In the genomic region with DNA sequence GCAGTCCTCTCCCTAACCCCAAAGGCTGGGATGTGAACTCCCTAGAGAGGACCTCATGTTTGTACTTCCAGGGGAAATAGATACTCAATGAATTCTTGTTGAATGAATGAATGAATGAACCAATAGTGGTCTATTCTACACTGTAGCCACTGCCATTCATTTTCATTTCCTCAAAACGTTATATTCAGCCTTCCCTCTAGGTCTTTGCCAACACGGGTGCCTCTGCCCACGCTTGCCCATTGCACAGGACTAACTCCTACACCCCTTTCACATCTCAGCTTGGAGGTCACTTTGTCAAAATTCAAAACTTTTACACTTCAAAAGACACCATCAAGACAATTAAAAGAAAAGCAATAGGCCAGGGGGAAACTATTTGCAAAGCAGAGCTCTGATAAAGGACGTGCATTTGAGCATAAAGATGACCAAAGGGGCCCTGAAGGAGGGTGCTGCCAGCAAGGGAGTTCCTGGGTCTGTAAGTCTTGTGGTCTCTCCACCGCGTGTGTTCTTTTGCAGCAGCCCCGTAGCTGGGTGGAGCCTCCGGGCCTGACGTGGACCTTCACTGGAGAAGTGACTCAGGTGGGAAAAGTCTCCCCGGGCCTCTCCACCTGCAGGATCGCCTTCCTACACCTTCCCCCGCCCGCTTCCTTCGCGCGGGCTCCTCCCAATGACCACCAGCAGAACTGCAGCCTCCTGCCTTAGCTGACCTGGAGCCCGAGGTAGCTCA, we compare ENCODE assay signal across 9 cellular contexts. TPM values are rescaled to one million over a fixed set of nuclear protein-coding genes. Genes with fewer than 3 reads are reported as not detected.
DNase-seq lines count a peak whose midpoint lies in the region; TF ChIP-seq lines count a peak whose summit lies in the region.
"Had no signal": no experiment of that assay in that cellular context is flagged by ENCODE, and none has a peak within 500 bp of the region (broad histone marks: within the 10 kb centered on the region; RNA-seq: fewer than 3 reads in every experiment).

No MANE protein-coding gene starts in this region.

- no peak for TF ChIP-seq POLR2A in spleen (IDR thresholded peaks at IDR 0.05)

- no peak overlapping the region for H3K27ac ChIP-seq in HEK293 (ENCODE audit: extremely low read depth, low read depth, low read length)
- no peak overlapping the region for H3K27ac ChIP-seq in spleen
- H3K27ac ChIP-seq: BLaER1 had no signal

- intact Hi-C loops in spleen (cut with DNase I; ENCODE audit: low total_unique reads), result no loop called here

- POLR2A ChIA-PET in HEK293 (lab: Yijun Ruan, JAX), result interaction anchor here (0.5 kb wide), 1 partner anchor 98 kb away, joined by 4 read pairs; no protein-coding TSS in a partner anchor

- CTCF ChIA-PET in HEK293 (lab: Yijun Ruan, JAX), result interaction anchor here (0.7 to 3.9 kb wide), 23 partner anchors 9 to 246 kb away, joined by 3 to 24 read pairs (median 4); a partner anchor contains a TSS

- TF ChIP-seq CTCF in HEK293 (tag by site-specific recombination; IDR thresholded peaks at IDR 0.05) (peak; percentile 55; the same call in 1 of the 2 replicates), spleen (IDR thresholded peaks at IDR 0.05 in 8 of 11, conservative IDR thresholded peaks at IDR 0.05 in 3 of 11) (peak in 8 of 11 experiments; percentile 6 to 52 (median 38))

- H3K36me3 ChIP-seq in HEK293 (ENCODE audit: control insufficient read depth in 2 of 2, insufficient read depth in 1 of 2, low read length in 2 of 2) (no peaks in the 10 kb centered on the region), spleen (no peaks in the 10 kb centered on the region)

- H3K9me3 ChIP-seq in HEK293 (ENCODE audit: control insufficient read depth, insufficient read depth, low read depth, low read length), result no peaks in the 10 kb centered on the region
- H3K9me3 ChIP-seq in spleen, result no peaks in the 10 kb centered on the region
- H3K9me3 ChIP-seq: BLaER1 had no signal

- no peaks in the 10 kb centered on the region for H3K4me1 ChIP-seq in HEK293 (ENCODE audit: control insufficient read depth, insufficient read depth, low read length)
- no peaks in the 10 kb centered on the region for H3K4me1 ChIP-seq in spleen

- no peak overlapping the region for H3K4me3 ChIP-seq in HEK293 (ENCODE audit: low read depth, low read length)
- no peak overlapping the region for H3K4me3 ChIP-seq in spleen
- H3K4me3 ChIP-seq: BLaER1 had no signal

- DNase-seq in NCI-H2081 (lab: John Stamatoyannopoulos, UW) (peak; percentile 53 to 60), NCI-H2081 treated with DMSO at 0.1 percent for 48 hours (lab: John Stamatoyannopoulos, UW) (no peak), NCI-H1694 treated with DMSO at 0.1 percent for 48 hours (lab: John Stamatoyannopoulos, UW) (peak; percentile 68), germinal center (ENCODE audit: low spot score) (peak; percentile 71), spleen (no peak), foreskin melanocyte (no peak)
- peak; percentile 47 to 49 for DNase-seq in activated CD4-positive, alpha-beta T cell treated with anti-CD3 and anti-CD28 coated beads, Interleukin-2, amount 50 U/mL, for 48 hours

- 8 to 15% (median 13%) methylated on average over 11 to 17 of the region's 17 CpGs for WGBS in spleen, 5 donors

- H3K27me3 ChIP-seq in spleen (replicated peaks in 1 of 7), result peaks cover 0 to 31% (median 0%) of the 10 kb centered on the region in 7 donors
- H3K27me3 ChIP-seq: BLaER1 had no signal

TF ChIP-seq in HEK293, 187 proteins besides CTCF, POLR2A, EP300 and RAD21:
- TF ChIP-seq ZNF654 (tag by site-specific recombination; IDR thresholded peaks at IDR 0.05; ENCODE audit: low read depth) (peak; percentile 47), ZFHX2 (tag by site-specific recombination; conservative IDR thresholded peaks at IDR 0.05) (peak; percentile 36; the same call in 1 of the 2 replicates), PRDM1 (tag by site-specific recombination; IDR thresholded peaks at IDR 0.05) (peak; percentile 80), SCRT2 (tag by site-specific recombination; IDR thresholded peaks at IDR 0.05) (peak; percentile 60), ZNF792 (tag by site-specific recombination; IDR thresholded peaks at IDR 0.05) (no peak), EGR2 (tag by site-specific recombination; IDR thresholded peaks at IDR 0.05; ENCODE audit: low read depth) (peak; percentile 31; the same call in 1 of the 2 replicates)
- TF ChIP-seq, protein P1, sequence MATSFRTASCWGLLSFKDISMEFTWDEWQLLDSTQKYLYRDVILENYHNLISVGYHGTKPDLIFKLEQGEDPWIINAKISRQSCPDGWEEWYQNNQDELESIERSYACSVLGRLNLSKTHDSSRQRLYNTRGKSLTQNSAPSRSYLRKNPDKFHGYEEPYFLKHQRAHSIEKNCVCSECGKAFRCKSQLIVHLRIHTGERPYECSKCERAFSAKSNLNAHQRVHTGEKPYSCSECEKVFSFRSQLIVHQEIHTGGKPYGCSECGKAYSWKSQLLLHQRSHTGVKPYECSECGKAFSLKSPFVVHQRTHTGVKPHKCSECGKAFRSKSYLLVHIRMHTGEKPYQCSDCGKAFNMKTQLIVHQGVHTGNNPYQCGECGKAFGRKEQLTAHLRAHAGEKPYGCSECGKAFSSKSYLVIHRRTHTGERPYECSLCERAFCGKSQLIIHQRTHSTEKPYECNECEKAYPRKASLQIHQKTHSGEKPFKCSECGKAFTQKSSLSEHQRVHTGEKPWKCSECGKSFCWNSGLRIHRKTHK (tag by site-specific recombination; IDR thresholded peaks at IDR 0.05), result no peak

RNA-seq across cellular contexts. Expression of a gene that starts 31.5 kb away (rescaled TPM):
- 10 to 100 TPM in 2 of 7 donors, 1 to 10 TPM in 5; 2.8 to 13.4 (median 8.7) TPM for total RNA-seq in spleen
- polyA plus RNA-seq in spleen, result 1 to 10 TPM in 1 of 3 donors, under 1 TPM in 2; 0.20 to 2.4 (median 0.24) TPM

RNA-seq across cellular contexts. Expression of a gene that starts 57.9 kb away (rescaled TPM):
- total RNA-seq in spleen, result not detected
- polyA plus RNA-seq in spleen, result not detected

Comparison
In these comparisons a context has a peak if more than half of its experiments do, and no peak if none do; other contexts are left out.
1. DNase-seq: peak in NCI-H2081 (2 of 2), NCI-H1694 treated with DMSO at 0.1 percent for 48 hours (single experiment), activated CD4-positive, alpha-beta T cell treated with anti-CD3 and anti-CD28 coated beads, Interleukin-2, amount 50 U/mL, for 48 hours (2 of 2) and germinal center (single experiment); none in NCI-H2081 treated with DMSO at 0.1 percent for 48 hours (single experiment), spleen (single experiment) and foreskin melanocyte (single experiment).